In genomic region chr10:91163269-91163708, GRCh38 we compare ENCODE assay signal across 8 cellular contexts. TPM values are rescaled to one million over a fixed set of nuclear protein-coding genes. Genes with fewer than 3 reads are reported as not detected.
DNase-seq lines count a peak whose midpoint lies in the region; ATAC-seq and TF ChIP-seq lines count a peak whose summit lies in the region.

No MANE protein-coding gene starts in this region.

- H3K4me1 ChIP-seq in OCI-LY7 (ENCODE audit: insufficient read depth, low read length, poor library complexity, severe bottlenecking): peaks cover 7% of the 10 kb centered on the region

- H3K27ac ChIP-seq in OCI-LY7 (ENCODE audit: low read depth, low read length, poor library complexity, severe bottlenecking): peak overlapping the region; percentile 54
- H3K27ac ChIP-seq in neural cell (ENCODE audit: low read length): peak overlapping the region; percentile 29

- intact Hi-C loops in OCI-LY7 (cut with micrococcal nuclease; ENCODE audit: unreplicated experiment): loop anchor here (1.0 to 5.0 kb wide), 4 partner anchors 48 to 634 kb away; partner anchors contain the start of genes PCGF5 and TNKS2

- H3K4me2 ChIP-seq in OCI-LY7 (ENCODE audit: low read length) (peak overlapping the region; percentile 74), neural cell (ENCODE audit: low read length) (no peak overlapping the region)

- peaks cover 43% of the 10 kb centered on the region for H3K4me1 Mint-ChIP-seq in stimulated activated naive CD8-positive, alpha-beta T cell treated with anti-CD3 and anti-CD28 coated beads, Interleukin-15, amount 100 ng/mL, for 72 hours

- H3K9me3 ChIP-seq in OCI-LY7 (ENCODE audit: low read length) (no peaks in the 10 kb centered on the region), neural cell (ENCODE audit: low read length) (no peaks in the 10 kb centered on the region)

- TF ChIP-seq CTCF in OCI-LY7 (conservative IDR thresholded peaks at IDR 0.05; ENCODE audit: low read length) (no peak), fibroblast of pulmonary artery (IDR thresholded peaks at IDR 0.05; ENCODE audit: low read length, missing control alignments) (no peak), neural cell (IDR thresholded peaks at IDR 0.05; ENCODE audit: poor library complexity, severe bottlenecking) (no peak)

- CTCF ChIA-PET in OCI-LY7 (lab: Charles Lee; ENCODE audit: unreplicated experiment): interaction anchor here (0.6 to 1.0 kb wide), 2 partner anchors 57 to 64 kb away, joined by 3 to 8 read pairs; no protein-coding TSS in a partner anchor

- peak overlapping the region; percentile 65 for H3K9ac ChIP-seq in neural cell (ENCODE audit: low read length)

- POLR2A ChIA-PET in OCI-LY7 (lab: Charles Lee): interaction anchor here (0.6 to 1.3 kb wide), 10 partner anchors 9 to 302 kb away, joined by 3 to 8 read pairs (median 4); no protein-coding TSS in a partner anchor

- H3K4me3 Mint-ChIP-seq in stimulated activated naive CD8-positive, alpha-beta T cell treated with anti-CD3 and anti-CD28 coated beads, Interleukin-15, amount 100 ng/mL, for 72 hours: peak overlapping the region; percentile 91 to 93

- H3K79me2 ChIP-seq in OCI-LY7 (ENCODE audit: insufficient read depth, low read depth, low read length) (peaks cover 5% of the 10 kb centered on the region; the same call in 1 of the 2 replicates), neural cell (replicated peaks; ENCODE audit: insufficient read depth, low read length) (no peaks in the 10 kb centered on the region)

- no peaks in the 10 kb centered on the region for H3K9me2 ChIP-seq in OCI-LY7 (ENCODE audit: insufficient read depth, low read length)
- H3K9me2 ChIP-seq in neural cell (ENCODE audit: insufficient read depth, low read length): no peaks in the 10 kb centered on the region

- ATAC-seq in GM18868 (IDR thresholded peaks at IDR 0.05; ENCODE audit: unreplicated experiment): peak; percentile 35
- peak; percentile 41 for ATAC-seq in HG03097 (IDR thresholded peaks at IDR 0.05; ENCODE audit: low FRiP score, unreplicated experiment)
- ATAC-seq in stimulated activated naive CD8-positive, alpha-beta T cell treated with anti-CD3 and anti-CD28 coated beads, Interleukin-15, amount 100 ng/mL, for 72 hours: peak; percentile 75

- no peaks in the 10 kb centered on the region for H3F3A ChIP-seq in neural cell (ENCODE audit: insufficient read depth, low read length, poor library complexity, severe bottlenecking)

- BruUV-seq in OCI-LY7 (replicated peaks; lab: Mats Ljungman, UMichigan): no TSS peak

- peak overlapping the region; percentile 82 for H3K4me3 ChIP-seq in OCI-LY7 (ENCODE audit: low read depth, low read length, poor library complexity, severe bottlenecking)
- H3K4me3 ChIP-seq in fibroblast of pulmonary artery (replicated peaks; ENCODE audit: low read depth, low read length): peak overlapping the region; percentile 64
- H3K4me3 ChIP-seq in neural cell (ENCODE audit: low read length): peak overlapping the region; percentile 81

- H3K36me3 ChIP-seq in OCI-LY7 (ENCODE audit: insufficient read depth, low read length) (no peaks in the 10 kb centered on the region), neural cell (ENCODE audit: insufficient read depth, low read length) (no peaks in the 10 kb centered on the region)

- H3K27me3 ChIP-seq in neural cell (ENCODE audit: insufficient read depth, low read depth, low read length): peaks cover 29% of the 10 kb centered on the region

- peak overlapping the region; percentile 98 to 99 for H3K27ac Mint-ChIP-seq in stimulated activated naive CD8-positive, alpha-beta T cell treated with anti-CD3 and anti-CD28 coated beads, Interleukin-15, amount 100 ng/mL, for 72 hours

- TF ChIP-seq RAD21 in neural cell (conservative IDR thresholded peaks at IDR 0.05): no peak

- H3K9me3 Mint-ChIP-seq in stimulated activated naive CD8-positive, alpha-beta T cell treated with anti-CD3 and anti-CD28 coated beads, Interleukin-15, amount 100 ng/mL, for 72 hours: peaks cover 13% of the 10 kb centered on the region in 2 donors

- no peak for TF ChIP-seq EP300 in neural cell (conservative IDR thresholded peaks at IDR 0.05; ENCODE audit: poor library complexity, severe bottlenecking)

- H2AFZ ChIP-seq in OCI-LY7 (ENCODE audit: low read length) (peak overlapping the region; percentile 90), neural cell (ENCODE audit: low read depth, low read length) (peak overlapping the region; percentile 42)

- H4K20me1 ChIP-seq in OCI-LY7 (ENCODE audit: insufficient read depth, low read length) (peaks cover 9% of the 10 kb centered on the region; the same call in 1 of the 2 replicates), neural cell (ENCODE audit: insufficient read depth) (no peaks in the 10 kb centered on the region)

- H3K27me3 Mint-ChIP-seq in stimulated activated naive CD8-positive, alpha-beta T cell treated with anti-CD3 and anti-CD28 coated beads, Interleukin-15, amount 100 ng/mL, for 72 hours: no peaks in the 10 kb centered on the region

- DNase-seq in AG08396 (ENCODE audit: low spot score) (peak; percentile 73), OCI-LY7 (ENCODE audit: low spot score) (peak; percentile 81), fibroblast of pulmonary artery (ENCODE audit: low read depth) (peak; percentile 65)
- peak; percentile 64 for DNase-seq in activated T-helper 9 cell treated with anti-CD3 and anti-CD28 coated beads, Interleukin-2, amount 50 U/mL, for 16 hours (ENCODE audit: low read depth)
- DNase-seq in stimulated activated naive CD8-positive, alpha-beta T cell treated with anti-CD3 and anti-CD28 coated beads, Interleukin-15, amount 100 ng/mL, for 72 hours: peak; percentile 81 to 83

TF ChIP-seq in neural cell, 6 proteins besides CTCF, POLR2A, EP300 and RAD21:
- TF ChIP-seq POLR2AphosphoS5 (IDR thresholded peaks at IDR 0.05): no peak
- no peak for TF ChIP-seq MXI1 (conservative IDR thresholded peaks at IDR 0.05; ENCODE audit: poor library complexity, severe bottlenecking)
- no peak for TF ChIP-seq TAF1 (IDR thresholded peaks at IDR 0.05; ENCODE audit: low read depth)
- TF ChIP-seq EZH2 (IDR thresholded peaks at IDR 0.05; ENCODE audit: borderline replicate concordance, insufficient read depth, low read length, poor library complexity, severe bottlenecking): no peak
- no peak for TF ChIP-seq REST (IDR thresholded peaks at IDR 0.05; ENCODE audit: borderline replicate concordance)
- no peak for TF ChIP-seq SMC3 (conservative IDR thresholded peaks at IDR 0.05; ENCODE audit: poor library complexity)
TF ChIP-seq in neural cell: peak in this region for 0.

RNA-seq across cellular contexts. Expression of gene PCGF5, which starts 57.2 kb away (rescaled TPM):
- 25.1 and 32.5 TPM in 2 replicates for total RNA-seq in OCI-LY7 (2014; rRNA removed; shearing (Covaris generic))
- 40.9 and 53.1 TPM in 2 replicates for total RNA-seq in OCI-LY7 (2022)
- polyA plus RNA-seq in neural cell: 4.6 and 5.6 TPM in 2 replicates
- 18.3 and 23.8 TPM in 2 replicates for polyA minus RNA-seq in neural cell

Comparison
In these comparisons a context has a peak if more than half of its experiments do, and no peak if none do; other contexts are left out.
1. Peak in every context shown above with its lines: DNase-seq, ATAC-seq, H3K4me3 ChIP-seq and H3K27ac ChIP-seq.